In the genomic region with DNA sequence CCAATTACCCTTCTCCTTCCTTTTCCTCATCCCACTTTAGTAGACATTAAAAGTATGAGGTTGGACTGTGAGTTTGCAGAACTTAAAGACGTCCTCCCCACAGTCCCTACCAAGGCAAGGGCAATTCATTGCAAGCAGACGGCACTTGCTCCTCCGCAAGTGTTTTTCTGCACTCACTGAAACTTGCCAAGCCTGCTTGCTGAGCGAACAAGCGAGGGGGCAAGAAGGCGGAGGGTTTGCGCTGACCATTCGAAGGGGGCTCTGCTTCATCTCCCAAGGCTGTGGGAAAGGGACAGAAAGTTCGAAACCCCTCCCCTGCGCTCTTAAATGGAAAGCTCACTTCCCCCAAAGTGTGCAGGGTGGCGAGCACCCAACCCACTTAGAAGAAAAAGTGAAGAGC, we compare ENCODE assay signal across 9 cellular contexts. TPM values are rescaled to one million over a fixed set of nuclear protein-coding genes. Genes with fewer than 3 reads are reported as not detected.
DNase-seq lines count a peak whose midpoint lies in the region; ATAC-seq, FAIRE-seq and TF ChIP-seq lines count a peak whose summit lies in the region.
"Had no signal": no experiment of that assay in that cellular context is flagged by ENCODE, and none has a peak within 500 bp of the region (broad histone marks: within the 10 kb centered on the region; RNA-seq: fewer than 3 reads in every experiment).

No MANE protein-coding gene starts in this region.

- peaks cover 2% of the 10 kb centered on the region for H3K27me3 Mint-ChIP-seq in glutamatergic neuron (ENCODE audit: unreplicated experiment)
- peaks cover 28% of the 10 kb centered on the region for H3K27me3 Mint-ChIP-seq in activated CD4-positive, alpha-beta T cell treated with anti-CD3 and anti-CD28 coated beads, Interleukin-2, amount 10 ng/mL, durations not matched to agents 7 days and 5 days

- H3K36me3 ChIP-seq in BLaER1 (no peaks in the 10 kb centered on the region), SJCRH30 (no peaks in the 10 kb centered on the region; the same call in 1 of the 2 replicates), pancreas (no peaks in the 10 kb centered on the region)
- H3K36me3 ChIP-seq: WERI-Rb-1 had no signal

- H3K4me1 ChIP-seq in BLaER1, result no peaks in the 10 kb centered on the region
- peaks cover 18% of the 10 kb centered on the region for H3K4me1 ChIP-seq in SJCRH30
- peaks cover 0 to 9% (median 0%) of the 10 kb centered on the region in 3 donors for H3K4me1 ChIP-seq in pancreas

- H4K20me1 ChIP-seq in BLaER1, result peaks cover 31% of the 10 kb centered on the region; the same call in 1 of the 2 replicates

- peaks cover 20% of the 10 kb centered on the region for H3K4me1 Mint-ChIP-seq in glutamatergic neuron (ENCODE audit: low read depth, unreplicated experiment)
- peaks cover 4% of the 10 kb centered on the region for H3K4me1 Mint-ChIP-seq in activated CD4-positive, alpha-beta T cell treated with anti-CD3 and anti-CD28 coated beads, Interleukin-2, amount 10 ng/mL, durations not matched to agents 7 days and 5 days

- H3K27me3 ChIP-seq in BLaER1 (peaks cover 98% of the 10 kb centered on the region), SJCRH30 (no peaks in the 10 kb centered on the region), pancreas (peaks cover 0 to 4% (median 0%) of the 10 kb centered on the region in 4 donors)

- TF ChIP-seq CTCF in glutamatergic neuron (IDR thresholded peaks at IDR 0.05; ENCODE audit: partially characterized antibody, unreplicated experiment) (no peak), pancreas (IDR thresholded peaks at IDR 0.05) (no peak)

- no peak overlapping the region; the same call in 1 of the 2 replicates for H3K9ac ChIP-seq in BLaER1

- CTCF ChIA-PET in activated CD4-positive, alpha-beta T cell treated with anti-CD3 and anti-CD28 coated beads, Interleukin-2, amount 10 ng/mL, durations not matched to agents 7 days and 5 days (lab: Charles Lee), result no interaction called here

- H3K27ac ChIP-seq in BLaER1 (no peak overlapping the region), SJCRH30 (peak overlapping the region; percentile 90), pancreas (peak overlapping the region in 2 of 4 donors; percentile 50 to 62)
- H3K27ac ChIP-seq: WERI-Rb-1 had no signal

- POLR2A ChIA-PET in activated CD4-positive, alpha-beta T cell treated with anti-CD3 and anti-CD28 coated beads, Interleukin-2, amount 10 ng/mL, durations not matched to agents 7 days and 5 days (lab: Charles Lee), result no interaction called here

- H3K4me3 ChIP-seq in BLaER1 (peak overlapping the region; percentile 64), SJCRH30 (peak overlapping the region; percentile 77), pancreas (peak overlapping the region in 2 of 4 donors; percentile 24 to 48)

- ATAC-seq in pancreas, result peak in 3 of 4 donors; percentile 5 to 23 (median 7)

- WGBS in pancreas, 2 donors, result 4 to 17% methylated on average over 11 of the region's 11 CpGs

- no peak overlapping the region for H3K27ac Mint-ChIP-seq in glutamatergic neuron (ENCODE audit: unreplicated experiment)
- H3K27ac Mint-ChIP-seq in activated CD4-positive, alpha-beta T cell treated with anti-CD3 and anti-CD28 coated beads, Interleukin-2, amount 10 ng/mL, durations not matched to agents 7 days and 5 days, result no peak overlapping the region

- H3K9me3 Mint-ChIP-seq in glutamatergic neuron (ENCODE audit: unreplicated experiment), result peaks cover 1% of the 10 kb centered on the region
- no peaks in the 10 kb centered on the region for H3K9me3 Mint-ChIP-seq in activated CD4-positive, alpha-beta T cell treated with anti-CD3 and anti-CD28 coated beads, Interleukin-2, amount 10 ng/mL, durations not matched to agents 7 days and 5 days

- H3K9me3 ChIP-seq in BLaER1 (no peaks in the 10 kb centered on the region), SJCRH30 (replicated peaks) (no peaks in the 10 kb centered on the region), pancreas (no peaks in the 10 kb centered on the region)

- H3K36me3 Mint-ChIP-seq in glutamatergic neuron (ENCODE audit: unreplicated experiment), result no peaks in the 10 kb centered on the region
- H3K36me3 Mint-ChIP-seq in activated CD4-positive, alpha-beta T cell treated with anti-CD3 and anti-CD28 coated beads, Interleukin-2, amount 10 ng/mL, durations not matched to agents 7 days and 5 days (ENCODE audit: low read depth), result no peaks in the 10 kb centered on the region

- peak overlapping the region; percentile 95 for H3K4me3 Mint-ChIP-seq in glutamatergic neuron (ENCODE audit: unreplicated experiment)
- no peak overlapping the region for H3K4me3 Mint-ChIP-seq in activated CD4-positive, alpha-beta T cell treated with anti-CD3 and anti-CD28 coated beads, Interleukin-2, amount 10 ng/mL, durations not matched to agents 7 days and 5 days

- intact Hi-C loops in pancreas (cut with DNase I), result no loop called here

- peak overlapping the region; percentile 70 for H3K4me2 ChIP-seq in BLaER1

- FAIRE-seq in pancreas (lab: Jason Lieb, UNC), result no peak

- peak; percentile 28 to 59 for DNase-seq in SJCRH30
- DNase-seq in glutamatergic neuron, result no peak
- DNase-seq in pancreas, result no peak
- DNase-seq in hepatic stellate cell (ENCODE audit: low spot score), result no peak
- DNase-seq in activated CD4-positive, alpha-beta T cell treated with anti-CD3 and anti-CD28 coated beads, Interleukin-2, amount 10 ng/mL, durations not matched to agents 7 days and 5 days, result no peak
- DNase-seq in NCI-H2171 treated with DMSO at 0.1 percent for 48 hours (lab: John Stamatoyannopoulos, UW), result no peak
- DNase-seq in activated CD4-positive, alpha-beta T cell treated with anti-CD3 and anti-CD28 coated beads, Interleukin-2, amount 50 U/mL, for 4 hours, result no peak
- DNase-seq: WERI-Rb-1 had no signal

RNA-seq across cellular contexts. Expression of a gene that starts 1.5 kb away (rescaled TPM):
- 34.5 and 38.4 TPM in 2 replicates for total RNA-seq in SJCRH30 (2014; rRNA removed; shearing (Covaris generic))
- total RNA-seq in glutamatergic neuron (ENCODE audit: unreplicated experiment) (9.2 TPM), pancreas (10 to 100 TPM in 2 of 6 donors, 1 to 10 TPM in 4; 3.9 to 19.2 (median 5.3) TPM)
- polyA plus RNA-seq in pancreas, result 1 to 10 TPM; 3.3 to 3.5 TPM
- under 1 TPM; 0.22 to 0.23 TPM for total RNA-seq in activated CD4-positive, alpha-beta T cell treated with anti-CD3 and anti-CD28 coated beads, Interleukin-2, amount 10 ng/mL, durations not matched to agents 7 days and 5 days

Comparison
In these comparisons a context has a peak if more than half of its experiments do, and no peak if none do; other contexts are left out.
1. DNase-seq: peak in SJCRH30 (2 of 2); none in glutamatergic neuron (single experiment), pancreas (0 of 6), hepatic stellate cell (single experiment), activated CD4-positive, alpha-beta T cell treated with anti-CD3 and anti-CD28 coated beads, Interleukin-2, amount 10 ng/mL, durations not matched to agents 7 days and 5 days (single experiment), NCI-H2171 treated with DMSO at 0.1 percent for 48 hours (single experiment) and activated CD4-positive, alpha-beta T cell treated with anti-CD3 and anti-CD28 coated beads, Interleukin-2, amount 50 U/mL, for 4 hours (0 of 2).